Comparison of ENCODE assay signal across 1 cellular context in genomic region chrX:45515262-45516215, GRCh38.
A peak's percentile ranks its signal among the peaks of the same experiment; 100 is the strongest.
TF ChIP-seq lines count a peak whose summit lies in the region.

No MANE protein-coding gene starts in this region.

TF ChIP-seq in HepG2, 621 proteins besides CTCF, POLR2A, EP300 and RAD21 (continued from another document):
- TF ChIP-seq PRDM4 (CRISPR knock-in tag; IDR thresholded peaks at IDR 0.05; ENCODE audit: borderline replicate concordance) (no peak), GABPB1 (CRISPR knock-in tag; IDR thresholded peaks at IDR 0.05) (no peak), NCOA5 (CRISPR knock-in tag; IDR thresholded peaks at IDR 0.05) (no peak), GABPA (IDR thresholded peaks at IDR 0.05; ENCODE audit: low read depth, low read length) (no peak), GABPA (CRISPR knock-in tag; IDR thresholded peaks at IDR 0.05; ENCODE audit: low read depth) (no peak), GMEB2 (CRISPR knock-in tag; IDR thresholded peaks at IDR 0.05; ENCODE audit: low read depth) (no peak), ZNF691 (CRISPR knock-in tag; IDR thresholded peaks at IDR 0.05; ENCODE audit: borderline replicate concordance, low read depth) (no peak), JUND (CRISPR knock-in tag; IDR thresholded peaks at IDR 0.05) (no peak), ZNF781 (CRISPR knock-in tag; IDR thresholded peaks at IDR 0.05; ENCODE audit: borderline replicate concordance, not compliant biosample characterization) (no peak), POGK (CRISPR knock-in tag; conservative IDR thresholded peaks at IDR 0.05) (no peak), MEIS2 (CRISPR knock-in tag; IDR thresholded peaks at IDR 0.05) (no peak), ZGPAT (CRISPR knock-in tag; IDR thresholded peaks at IDR 0.05) (peak; percentile 39; the same call in 1 of the 2 replicates), ZMYM4 (CRISPR knock-in tag; IDR thresholded peaks at IDR 0.05) (no peak), ZNF234 (CRISPR knock-in tag; conservative IDR thresholded peaks at IDR 0.05) (no peak), LBX2 (CRISPR knock-in tag; IDR thresholded peaks at IDR 0.05; ENCODE audit: borderline replicate concordance) (no peak), EED (CRISPR knock-in tag; IDR thresholded peaks at IDR 0.05) (no peak), ARNTL (CRISPR knock-in tag; IDR thresholded peaks at IDR 0.05) (no peak), ZNF253 (CRISPR knock-in tag; IDR thresholded peaks at IDR 0.05; ENCODE audit: borderline replicate concordance) (no peak), ZNF232 (CRISPR knock-in tag; IDR thresholded peaks at IDR 0.05; ENCODE audit: borderline replicate concordance) (no peak), ZNF496 (CRISPR knock-in tag; IDR thresholded peaks at IDR 0.05; ENCODE audit: insufficient replicate concordance) (no peak), ZNF776 (CRISPR knock-in tag; IDR thresholded peaks at IDR 0.05) (no peak)
- TF ChIP-seq, protein P1, sequence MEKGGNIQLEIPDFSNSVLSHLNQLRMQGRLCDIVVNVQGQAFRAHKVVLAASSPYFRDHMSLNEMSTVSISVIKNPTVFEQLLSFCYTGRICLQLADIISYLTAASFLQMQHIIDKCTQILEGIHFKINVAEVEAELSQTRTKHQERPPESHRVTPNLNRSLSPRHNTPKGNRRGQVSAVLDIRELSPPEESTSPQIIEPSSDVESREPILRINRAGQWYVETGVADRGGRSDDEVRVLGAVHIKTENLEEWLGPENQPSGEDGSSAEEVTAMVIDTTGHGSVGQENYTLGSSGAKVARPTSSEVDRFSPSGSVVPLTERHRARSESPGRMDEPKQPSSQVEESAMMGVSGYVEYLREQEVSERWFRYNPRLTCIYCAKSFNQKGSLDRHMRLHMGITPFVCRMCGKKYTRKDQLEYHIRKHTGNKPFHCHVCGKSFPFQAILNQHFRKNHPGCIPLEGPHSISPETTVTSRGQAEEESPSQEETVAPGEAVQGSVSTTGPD (CRISPR knock-in tag; IDR thresholded peaks at IDR 0.05), result no peak
- TF ChIP-seq, protein P2, sequence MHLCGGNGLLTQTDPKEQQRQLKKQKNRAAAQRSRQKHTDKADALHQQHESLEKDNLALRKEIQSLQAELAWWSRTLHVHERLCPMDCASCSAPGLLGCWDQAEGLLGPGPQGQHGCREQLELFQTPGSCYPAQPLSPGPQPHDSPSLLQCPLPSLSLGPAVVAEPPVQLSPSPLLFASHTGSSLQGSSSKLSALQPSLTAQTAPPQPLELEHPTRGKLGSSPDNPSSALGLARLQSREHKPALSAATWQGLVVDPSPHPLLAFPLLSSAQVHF (CRISPR knock-in tag; IDR thresholded peaks at IDR 0.05), result no peak
- TF ChIP-seq, protein P3, sequence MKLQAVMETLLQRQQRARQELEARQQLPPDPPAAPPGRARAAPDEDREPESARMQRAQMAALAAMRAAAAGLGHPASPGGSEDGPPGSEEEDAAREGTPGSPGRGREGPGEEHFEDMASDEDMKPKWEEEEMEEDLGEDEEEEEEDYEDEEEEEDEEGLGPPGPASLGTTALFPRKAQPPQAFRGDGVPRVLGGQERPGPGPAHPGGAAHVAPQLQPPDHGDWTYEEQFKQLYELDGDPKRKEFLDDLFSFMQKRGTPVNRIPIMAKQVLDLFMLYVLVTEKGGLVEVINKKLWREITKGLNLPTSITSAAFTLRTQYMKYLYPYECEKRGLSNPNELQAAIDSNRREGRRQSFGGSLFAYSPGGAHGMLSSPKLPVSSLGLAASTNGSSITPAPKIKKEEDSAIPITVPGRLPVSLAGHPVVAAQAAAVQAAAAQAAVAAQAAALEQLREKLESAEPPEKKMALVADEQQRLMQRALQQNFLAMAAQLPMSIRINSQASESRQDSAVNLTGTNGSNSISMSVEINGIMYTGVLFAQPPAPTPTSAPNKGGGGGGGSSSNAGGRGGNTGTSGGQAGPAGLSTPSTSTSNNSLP (IDR thresholded peaks at IDR 0.05; ENCODE audit: low read depth, low read length), result peak; percentile 72
